ENCODE assay signal across 11 cellular contexts in the genomic region with DNA sequence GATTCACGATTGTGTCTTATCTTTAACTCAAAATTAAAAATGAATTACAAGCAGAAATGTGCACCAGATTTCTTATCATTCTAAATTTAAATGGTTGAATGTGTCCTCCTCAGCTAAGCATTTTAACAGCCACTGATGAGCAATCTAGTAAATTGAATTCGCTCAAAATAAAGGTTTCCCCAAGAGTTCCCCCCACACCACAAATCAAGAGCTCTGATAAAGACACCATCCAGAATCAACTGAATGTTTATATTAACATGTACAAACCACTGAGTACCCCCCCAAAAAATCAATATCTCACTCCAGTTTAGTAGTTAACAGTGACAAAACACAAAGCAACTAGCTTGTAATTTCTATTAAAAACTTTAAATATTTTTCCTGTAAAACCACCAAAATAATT. TPM values are rescaled to one million over a fixed set of nuclear protein-coding genes. Genes with fewer than 3 reads are reported as not detected.
A peak's percentile ranks its signal among the peaks of the same experiment; 100 is the strongest.
DNase-seq lines count a peak whose midpoint lies in the region; ATAC-seq, FAIRE-seq and TF ChIP-seq lines count a peak whose summit lies in the region.
"Had no signal": no experiment of that assay in that cellular context is flagged by ENCODE, and none has a peak within 500 bp of the region (broad histone marks: within the 10 kb centered on the region; RNA-seq: fewer than 3 reads in every experiment).

No MANE protein-coding gene starts in this region.

- FAIRE-seq in GM12878 (lab: Jason Lieb, UNC) (no peak), HTR-8/SVneo (lab: Jason Lieb, UNC) (no peak)

- WGBS in GM12878 (ENCODE audit: insufficient coverage, insufficient replicate concordance, low lambda C conversion rate, missing lambda C conversion rate): 62% methylated on average over 2 of the region's 2 CpGs
- 100% methylated on average over 1 of the region's 2 CpGs; no CpG with 5 or more reads in 1 of the 2 experiments for WGBS in mesodermal cell (ENCODE audit: insufficient coverage in 2 of 2), 2 experiments
- WGBS in sigmoid colon, 2 donors: 8 to 35% methylated on average over 2 of the region's 2 CpGs

- TF ChIP-seq RAD21 in GM12878 (IDR thresholded peaks at IDR 0.05; ENCODE audit: insufficient read depth, low read depth, low read length): no peak

- H3K4me3 ChIP-seq in ACC112 (ENCODE audit: low read depth, low read length) (peak overlapping the region; percentile 99), HFF-Myc (replicated peaks; ENCODE audit: low read depth, low read length) (peak overlapping the region; percentile 66), GM12878 (peak overlapping the region; percentile 97), mesodermal cell (ENCODE audit: extremely low read depth, insufficient read depth, low read length, poor library complexity, severe bottlenecking) (peak overlapping the region; percentile 98), sigmoid colon (peak overlapping the region in 2 of 4 donors; percentile 77 to 96)

- no peak overlapping the region for H2AFZ ChIP-seq in ACC112 (ENCODE audit: low read length, unreplicated experiment)
- no peak overlapping the region for H2AFZ ChIP-seq in GM12878 (ENCODE audit: control insufficient read depth, low read depth, low read length)

- H3K79me2 ChIP-seq in ACC112 (ENCODE audit: control insufficient read depth, insufficient read depth, low read length, unreplicated experiment) (peaks cover 82% of the 10 kb centered on the region), GM12878 (ENCODE audit: control insufficient read depth, insufficient read depth, low read length) (peaks cover 89% of the 10 kb centered on the region)

- POLR2A ChIA-PET in GM12878 (lab: Charles Lee): interaction anchor here (1.2 to 2.6 kb wide), 2 partner anchors 10 to 31 kb away, joined by 3 to 15 read pairs; no protein-coding TSS in a partner anchor

- H4K20me1 ChIP-seq in GM12878 (ENCODE audit: control insufficient read depth, insufficient read depth): peaks cover under 1% of the 10 kb centered on the region; the same call in 1 of the 2 replicates

- H3K27me3 ChIP-seq in ACC112 (ENCODE audit: insufficient read depth, low read length) (no peaks in the 10 kb centered on the region), GM12878 (replicated peaks in 1 of 2; ENCODE audit: control insufficient read depth in 2 of 2, insufficient read depth in 2 of 2, low read length in 1 of 2) (no peaks in the 10 kb centered on the region), sigmoid colon (no peaks in the 10 kb centered on the region)

- RAD21 ChIA-PET in GM12878 (lab: Charles Lee; ENCODE audit: unreplicated experiment): no interaction called here

- TF ChIP-seq POLR2A in GM12878 (IDR thresholded peaks at IDR 0.05; ENCODE audit: low read depth, low read length): no peak
- no peak for TF ChIP-seq POLR2A in sigmoid colon (IDR thresholded peaks at IDR 0.05)

- H3K9ac ChIP-seq in GM12878 (ENCODE audit: control insufficient read depth, insufficient read depth, low read length): no peak overlapping the region

- BruUV-seq in GM12878 (replicated peaks; lab: Mats Ljungman, UMichigan): no TSS peak

- H3K36me3 ChIP-seq in ACC112 (ENCODE audit: insufficient read depth, low read length): no peaks in the 10 kb centered on the region
- H3K36me3 ChIP-seq in GM12878 (ENCODE audit: control insufficient read depth in 2 of 2, insufficient read depth in 2 of 2, low read length in 1 of 2): no peaks in the 10 kb centered on the region
- no peaks in the 10 kb centered on the region for H3K36me3 ChIP-seq in mesodermal cell (ENCODE audit: control insufficient read depth, insufficient read depth, low read length)
- no peaks in the 10 kb centered on the region for H3K36me3 ChIP-seq in sigmoid colon

- DNase-seq in HFF-Myc (ENCODE audit: extremely low read depth, low read depth) (no peak), GM12878 (ENCODE audit: low read depth, low spot score) (no peak), sigmoid colon (no peak), HTR-8/SVneo (ENCODE audit: insufficient read length, low spot score) (no peak), DMS114 treated with DMSO at 0.1 percent for 48 hours (lab: John Stamatoyannopoulos, UW; ENCODE audit: unreplicated experiment) (no peak)
- DNase-seq: left ventricle myocardium superior; NCI-H446 treated with DMSO at 0.1 percent for 48 hours; stimulated activated naive CD4-positive, alpha-beta T cell treated with Interleukin-2 at 50 U/mL for 16 hours had no signal

- TF ChIP-seq EP300 in GM12878 (IDR thresholded peaks at IDR 0.05; ENCODE audit: borderline replicate concordance in 1 of 2, control insufficient read depth in 1 of 2, low read depth in 2 of 2, low read length in 2 of 2) (no peak), sigmoid colon (IDR thresholded peaks at IDR 0.05) (no peak)

- TF ChIP-seq CTCF in HFF-Myc (IDR thresholded peaks at IDR 0.05; ENCODE audit: low read depth, low read length, missing control alignments) (no peak), GM12878 (IDR thresholded peaks at IDR 0.05 in 2 of 3, conservative IDR thresholded peaks at IDR 0.05 in 1 of 3; ENCODE audit: control insufficient read depth in 2 of 3, extremely low read depth in 1 of 3, insufficient read depth in 1 of 3, low read depth in 3 of 3, low read length in 3 of 3) (no peak), sigmoid colon (IDR thresholded peaks at IDR 0.05) (no peak)

- peak overlapping the region; percentile 64 for H3K4me2 ChIP-seq in GM12878 (ENCODE audit: control insufficient read depth, insufficient read depth)

- SMC1A ChIA-PET in GM12878 (lab: Charles Lee; ENCODE audit: uncharacterized antibody, unreplicated experiment): interaction anchor here (1.0 to 1.8 kb wide), 2 partner anchors 27 to 40 kb away, joined by 3 to 6 read pairs; no protein-coding TSS in a partner anchor

- intact Hi-C loops in GM12878 (cut with micrococcal nuclease; ENCODE audit: unreplicated experiment): loop anchor here (10.0 kb wide), 2 partner anchors 500 to 660 kb away; a partner anchor contains a TSS
- intact Hi-C loops in sigmoid colon (cut with DNase I): loop anchor here (2.0 to 10.0 kb wide), 2 partner anchors 100 to 180 kb away; a partner anchor contains a TSS

- CTCF ChIA-PET in GM12878 (lab: Yijun Ruan, JAX): interaction anchor here (0.7 kb wide), 2 partner anchors 38 to 159 kb away, joined by 3 read pairs; no protein-coding TSS in a partner anchor

- in situ Hi-C loops in GM12878 (cut with MboI): no loop called here

- no peak for ATAC-seq in GM12878
- no peak for ATAC-seq in HG03196 (IDR thresholded peaks at IDR 0.05; ENCODE audit: unreplicated experiment)
- ATAC-seq: left ventricle myocardium superior had no signal

- H3K27ac ChIP-seq in ACC112 (ENCODE audit: low read depth, low read length): no peak overlapping the region
- H3K27ac ChIP-seq in GM12878 (ENCODE audit: control insufficient read depth, insufficient read depth): no peak overlapping the region
- no peak overlapping the region for H3K27ac ChIP-seq in mesodermal cell (ENCODE audit: low read depth, low read length, severe bottlenecking)
- H3K27ac ChIP-seq in sigmoid colon: no peak overlapping the region

- H3K9me3 ChIP-seq in GM12878 (replicated peaks; ENCODE audit: control insufficient read depth, insufficient read depth, low read length): no peaks in the 10 kb centered on the region
- H3K9me3 ChIP-seq in mesodermal cell (ENCODE audit: control insufficient read depth, low read length): no peaks in the 10 kb centered on the region
- H3K9me3 ChIP-seq in sigmoid colon: no peaks in the 10 kb centered on the region

- H3K4me1 ChIP-seq in ACC112 (ENCODE audit: control insufficient read depth, insufficient read depth, low read length, unreplicated experiment) (peaks cover 37% of the 10 kb centered on the region), GM12878 (ENCODE audit: control insufficient read depth, insufficient read depth, low read length) (no peaks in the 10 kb centered on the region; the same call in 1 of the 2 replicates), mesodermal cell (ENCODE audit: control insufficient read depth, insufficient read depth, low read length, poor library complexity, severe bottlenecking) (peaks cover 3% of the 10 kb centered on the region), sigmoid colon (peaks cover 0 to 75% (median 66%) of the 10 kb centered on the region in 4 donors)

RNA-seq across cellular contexts. Expression of a gene that starts 1.9 kb away (rescaled TPM):
- 279 and 286 TPM in 2 replicates for total RNA-seq in GM12878 (2013; cell fraction: nucleolus; rRNA removed)
- total RNA-seq in GM12878 (2014; rRNA removed) (76.2 and 85.0 TPM in 2 replicates), GM12878 (2014; rRNA removed; fragmentation: Illumina TruSeq; extraction: Trizol) (91.3 and 91.6 TPM in 2 replicates), GM12878 (2021) (78.9 and 80.5 TPM in 2 replicates), sigmoid colon (100 to 1,000 TPM in 3 of 4 donors, 10 to 100 TPM in 1; 94.5 to 142 (median 130) TPM)
- 49.9 TPM for polyA plus RNA-seq in GM12878 (2011; ENCODE audit: low read depth)
- polyA plus RNA-seq in GM12878 (2011; rRNA removed) (81.9 and 123 TPM in 2 replicates), GM12878 (2014; fragmentation: Illumina TruSeq; extraction: Trizol) (85.5 and 122 TPM in 2 replicates), GM12878 (2014; fragmentation: Nextera tagmentation; extraction: Ambion mirVana) (10 to 100 TPM; 37.3 to 44.0 TPM), GM12878 (2014; rRNA removed) (42.9 and 51.1 TPM in 2 replicates), GM12878 (2016; fragmentation: Nextera tagmentation; extraction: Ambion mirVana) (10 to 100 TPM; 83.6 to 85.6 TPM), sigmoid colon (100 to 1,000 TPM in 1 of 3 donors, 10 to 100 TPM in 2; 77.5 to 109 (median 83.6) TPM)
- 46.6 and 60.8 TPM in 2 replicates for polyA plus RNA-seq in GM12878 (2011; cell fraction: cytosol; rRNA removed)
- 67.2 and 88.1 TPM in 2 replicates for polyA plus RNA-seq in GM12878 (2011; cell fraction: nucleus; rRNA removed)
- 47.3 and 67.1 TPM in 2 replicates for polyA plus RNA-seq in GM12878 (2012)
- 116 and 128 TPM in 2 replicates for polyA minus RNA-seq in GM12878 (2011; rRNA and poly(A)+ RNA removed)
- polyA minus RNA-seq in GM12878 (2011; cell fraction: cytosol; rRNA and poly(A)+ RNA removed): 39.7 and 42.6 TPM in 2 replicates
- 79.7 and 112 TPM in 2 replicates for polyA minus RNA-seq in GM12878 (2011; cell fraction: nucleus; rRNA and poly(A)+ RNA removed)
- 68.8 TPM for polyA plus RNA-seq in mesodermal cell (2013, experiment 1 of 2)
- 64.6 TPM for polyA plus RNA-seq in mesodermal cell (2013, experiment 2 of 2)

RNA-seq across cellular contexts. Expression of a gene that starts 3.6 kb away (rescaled TPM):
- 51.2 and 57.5 TPM in 2 replicates for total RNA-seq in GM12878 (2013; cell fraction: nucleolus; rRNA removed)
- total RNA-seq in GM12878 (2014; rRNA removed) (84.3 and 86.6 TPM in 2 replicates), GM12878 (2014; rRNA removed; fragmentation: Illumina TruSeq; extraction: Trizol) (58.5 and 60.6 TPM in 2 replicates), GM12878 (2021) (39.8 and 47.2 TPM in 2 replicates), sigmoid colon (10 to 100 TPM; 17.5 to 31.0 (median 25.9) TPM)
- 32.7 TPM for polyA plus RNA-seq in GM12878 (2011; ENCODE audit: low read depth)
- polyA plus RNA-seq in GM12878 (2011; rRNA removed) (162 and 176 TPM in 2 replicates), GM12878 (2014; fragmentation: Illumina TruSeq; extraction: Trizol) (91.0 and 111 TPM in 2 replicates), GM12878 (2014; fragmentation: Nextera tagmentation; extraction: Ambion mirVana) (10 to 100 TPM; 44.6 to 97.5 TPM), GM12878 (2014; rRNA removed) (58.0 and 65.3 TPM in 2 replicates), GM12878 (2016; fragmentation: Nextera tagmentation; extraction: Ambion mirVana) (100 to 1,000 TPM; 106 TPM), sigmoid colon (10 to 100 TPM; 12.7 to 25.7 (median 22.2) TPM)
- 103 and 137 TPM in 2 replicates for polyA plus RNA-seq in GM12878 (2011; cell fraction: cytosol; rRNA removed)
- polyA plus RNA-seq in GM12878 (2011; cell fraction: nucleus; rRNA removed): 37.3 and 56.2 TPM in 2 replicates
- polyA plus RNA-seq in GM12878 (2012): 23.9 and 42.9 TPM in 2 replicates
- 91.6 and 99.3 TPM in 2 replicates for polyA minus RNA-seq in GM12878 (2011; rRNA and poly(A)+ RNA removed)
- 20.7 and 24.3 TPM in 2 replicates for polyA minus RNA-seq in GM12878 (2011; cell fraction: cytosol; rRNA and poly(A)+ RNA removed)
- polyA minus RNA-seq in GM12878 (2011; cell fraction: nucleus; rRNA and poly(A)+ RNA removed): 23.0 and 35.0 TPM in 2 replicates
- 53.5 TPM for polyA plus RNA-seq in mesodermal cell (2013, experiment 1 of 2)
- 50.0 TPM for polyA plus RNA-seq in mesodermal cell (2013, experiment 2 of 2)
